ENCODE assay signal across 23 cellular contexts in the genomic region with DNA sequence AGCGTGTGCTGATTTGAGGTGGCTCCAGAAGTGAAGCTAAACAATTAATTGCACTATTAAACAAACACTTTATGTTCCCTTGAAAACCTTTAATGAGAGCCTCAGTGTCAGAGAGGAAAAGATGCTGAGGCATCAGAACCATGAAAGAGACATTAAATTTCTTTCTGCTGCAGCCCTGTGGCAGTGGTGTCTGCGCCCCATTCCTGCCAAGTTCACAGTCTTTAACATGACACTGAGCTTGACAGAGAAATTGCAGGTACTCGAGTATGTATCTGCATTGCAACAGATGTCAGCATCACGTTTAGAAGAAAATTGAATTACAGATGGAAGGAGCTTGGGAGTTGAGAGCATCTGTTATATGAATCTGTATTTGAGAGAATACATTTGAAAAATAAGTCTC.
"Had no signal": no experiment of that assay in that cellular context is flagged by ENCODE, and none has a peak within 500 bp of the region (broad histone marks: within the 10 kb centered on the region; RNA-seq: fewer than 3 reads in every experiment).

No MANE protein-coding gene starts in this region.

- H3K36me3 ChIP-seq: ascending aorta, gastroesophageal sphincter, right lobe of liver, thoracic aorta, uterus had no signal

- H2AFZ ChIP-seq: hepatocyte had no signal

- H3K27ac ChIP-seq: ascending aorta, coronary artery, dorsolateral prefrontal cortex, gastroesophageal sphincter, hepatocyte, right lobe of liver, thoracic aorta, uterus had no signal

- DNase-seq: activated CD4-positive, alpha-beta memory T cell treated with anti-CD3 and anti-CD28 coated beads, Interleukin-2, amount 10 ng/mL, durations not matched to agents 7 days and 5 days; activated CD4-positive, alpha-beta T cell treated with anti-CD3 and anti-CD28 coated beads for 1 hour; activated CD4-positive, alpha-beta T cell treated with anti-CD3 and anti-CD28 coated beads, Interleukin-2, amount 10 ng/mL, durations not matched to agents 7 days and 5 days; activated CD8-positive, alpha-beta memory T cell treated with anti-CD3 and anti-CD28 coated beads, Interleukin-2, amount 50 U/mL, for 48 hours; activated gamma-delta T cell; activated naive CD4-positive, alpha-beta T cell treated with anti-CD3 and anti-CD28 coated beads, Interleukin-2, amount 10 ng/mL, durations not matched to agents 7 days and 5 days; activated naive CD8-positive, alpha-beta T cell treated with anti-CD3 and anti-CD28 coated beads, Interleukin-2, amount 10 ng/mL, durations not matched to agents 7 days and 5 days; activated T-cell treated with anti-CD3 and anti-CD28 coated beads, Interleukin-2, amount 50 U/mL, for 24 hours; dorsolateral prefrontal cortex; effector memory CD4-positive, alpha-beta T cell; islet precursor cell; left cardiac atrium; left ventricle myocardium superior; mucosa of descending colon; right lobe of liver; stimulated activated CD4-positive, alpha-beta T cell treated with anti-CD3 and anti-CD28 coated beads, Interleukin-4, amount 100 ng/mL, for 1 hour; trophoblast cell; uterus had no signal

- H3K9me3 ChIP-seq: ascending aorta, gastroesophageal sphincter, mucosa of descending colon, right lobe of liver, thoracic aorta, uterus had no signal

- H3K4me3 ChIP-seq: ascending aorta, coronary artery, dorsolateral prefrontal cortex, gastroesophageal sphincter, hepatocyte, mucosa of descending colon, right lobe of liver, thoracic aorta, uterus had no signal

- H3K4me2 ChIP-seq: hepatocyte had no signal

- H3K27me3 ChIP-seq: ascending aorta, dorsolateral prefrontal cortex, gastroesophageal sphincter, hepatocyte, right lobe of liver, uterus had no signal

- H3K79me2 ChIP-seq: hepatocyte had no signal
